In genomic region chr14:100621806-100622205, GRCh38 we compare ENCODE assay signal across 17 cellular contexts. TPM values are rescaled to one million over a fixed set of nuclear protein-coding genes. Genes with fewer than 3 reads are reported as not detected.
DNase-seq lines count a peak whose midpoint lies in the region; FAIRE-seq and TF ChIP-seq lines count a peak whose summit lies in the region.
"Had no signal": no experiment of that assay in that cellular context is flagged by ENCODE, and none has a peak within 500 bp of the region (broad histone marks: within the 10 kb centered on the region; RNA-seq: fewer than 3 reads in every experiment).

No MANE protein-coding gene starts in this region.

- peaks cover 2% of the 10 kb centered on the region; the same call in 1 of the 2 replicates for H3K23me2 ChIP-seq in H1 (ENCODE audit: low read depth, low read length)

- no peak overlapping the region for H3K4ac ChIP-seq in H1 (replicated peaks; ENCODE audit: insufficient read length, low read depth, low read length)

- peak; percentile 25 for DNase-seq in activated CD4-positive, alpha-beta T cell treated with anti-CD3 and anti-CD28 coated beads for 48 hours
- no peak for DNase-seq in activated CD4-positive, alpha-beta T cell treated with anti-CD3 and anti-CD28 coated beads, Interleukin-2, amount 50 U/mL, for 4 hours
- DNase-seq in NAMALWA (ENCODE audit: low spot score): peak; percentile 64
- no peak for DNase-seq in H1 (ENCODE audit: low read depth in 1 of 2, low spot score in 2 of 2)
- DNase-seq in sigmoid colon: peak; percentile 48
- DNase-seq in COLO829 (ENCODE audit: low spot score): no peak
- DNase-seq in COR-L47 (lab: John Stamatoyannopoulos, UW): no peak
- no peak for DNase-seq in CD1c-positive myeloid dendritic cell (ENCODE audit: extremely low spot score)
- DNase-seq: activated CD8-positive, alpha-beta memory T cell treated with anti-CD3 and anti-CD28 coated beads for 24 hours; activated naive CD4-positive, alpha-beta T cell treated with Interleukin-2 at 50 U/mL for 16 hours; esophagus squamous epithelium; heart right ventricle; naive B cell; NCI-H2081 treated with DMSO at 0.1 percent for 48 hours had no signal

- no peak overlapping the region for H2BK5ac ChIP-seq in H1 (ENCODE audit: low read depth, low read length)

- TF ChIP-seq CTCF in H1 (IDR thresholded peaks at IDR 0.05; ENCODE audit: control extremely low read depth in 1 of 3, insufficient read depth in 1 of 3, low read depth in 1 of 3, low read length in 3 of 3) (no peak), sigmoid colon (IDR thresholded peaks at IDR 0.05) (no peak)

- no peak for FAIRE-seq in H1 (lab: Jason Lieb, UNC)

- H3K27ac ChIP-seq in H1 (ENCODE audit: low read depth, low read length) (no peak overlapping the region), sigmoid colon (no peak overlapping the region)
- H3K27ac ChIP-seq: body of pancreas, dorsolateral prefrontal cortex, esophagus squamous epithelium, heart right ventricle had no signal

- 91% methylated on average over 14 of the region's 14 CpGs; no CpG with 5 or more reads in 1 of the 2 experiments for WGBS in H1 (ENCODE audit: extremely low coverage in 1 of 2, insufficient coverage in 1 of 2, insufficient read length in 1 of 2, insufficient replicate concordance in 2 of 2, low coverage in 1 of 2, low lambda C conversion rate in 2 of 2, missing lambda C conversion rate in 1 of 2), 2 experiments
- WGBS in sigmoid colon, 2 donors: 69 to 87% methylated on average over 14 of the region's 14 CpGs

- peaks cover 0 to 9% (median under 1%) of the 10 kb centered on the region in 4 experiments; a peak in 3 of 7 replicates for H3K27me3 ChIP-seq in H1 (replicated peaks in 1 of 4; ENCODE audit: control insufficient read depth in 3 of 4, extremely low read depth in 1 of 4, insufficient read depth in 3 of 4, low read length in 3 of 4)
- peaks cover 0 to 26% (median 13%) of the 10 kb centered on the region in 3 donors for H3K27me3 ChIP-seq in sigmoid colon
- H3K27me3 ChIP-seq: body of pancreas, dorsolateral prefrontal cortex had no signal

- no peak overlapping the region for H2BK20ac ChIP-seq in H1 (ENCODE audit: low read length)

- no peak overlapping the region for H3K14ac ChIP-seq in H1 (ENCODE audit: insufficient read length)

- H2BK12ac ChIP-seq in H1 (ENCODE audit: low read depth, low read length): no peak overlapping the region

- TF ChIP-seq EP300 in H1 (IDR thresholded peaks at IDR 0.05; ENCODE audit: borderline replicate concordance in 1 of 2, low read depth in 2 of 2, low read length in 2 of 2): no peak
- TF ChIP-seq EP300 in sigmoid colon (IDR thresholded peaks at IDR 0.05): no peak

- CTCF ChIA-PET in H1 (lab: Charles Lee; ENCODE audit: partially characterized antibody): interaction anchor here (2.0 kb wide), 1 partner anchor 24 kb away, joined by 8 read pairs; no protein-coding TSS in a partner anchor

- H2BK15ac ChIP-seq in H1 (ENCODE audit: low read length): no peak overlapping the region

- POLR2A ChIA-PET in H1 (lab: Charles Lee; ENCODE audit: partially characterized antibody): no interaction called here

- H3K79me1 ChIP-seq in H1 (ENCODE audit: low read depth, low read length): no peaks in the 10 kb centered on the region

- H3K4me1 ChIP-seq in H1 (replicated peaks in 1 of 4; ENCODE audit: control insufficient read depth in 3 of 4, insufficient read depth in 4 of 4, low read length in 3 of 4) (no peaks in the 10 kb centered on the region; a peak in 1 of 7 replicates), sigmoid colon (no peaks in the 10 kb centered on the region)
- H3K4me1 ChIP-seq: Caco-2 had no signal

- H3K4me2 ChIP-seq in H1 (ENCODE audit: insufficient read depth in 1 of 2, low read depth in 2 of 2, low read length in 2 of 2): no peak overlapping the region

- no peak for TF ChIP-seq POLR2A in H1 (IDR thresholded peaks at IDR 0.05; ENCODE audit: control extremely low read depth in 1 of 2, low read depth in 2 of 2, low read length in 2 of 2)
- no peak for TF ChIP-seq POLR2A in sigmoid colon (IDR thresholded peaks at IDR 0.05)

- no peak for TF ChIP-seq RAD21 in H1 (IDR thresholded peaks at IDR 0.05 in 1 of 2, conservative IDR thresholded peaks at IDR 0.05 in 1 of 2; ENCODE audit: low read depth in 2 of 2, low read length in 2 of 2)

- H3K56ac ChIP-seq in H1 (replicated peaks; ENCODE audit: insufficient read length, low read depth, low read length): no peak overlapping the region

- H3K18ac ChIP-seq in H1 (ENCODE audit: extremely low read depth, low read length): no peak overlapping the region

- H4K91ac ChIP-seq in H1 (replicated peaks; ENCODE audit: insufficient read length, low read length): no peak overlapping the region

- no peak overlapping the region for H4K5ac ChIP-seq in H1 (ENCODE audit: insufficient read length, low read depth, low read length)

- no peaks in the 10 kb centered on the region for H4K20me1 ChIP-seq in H1 (replicated peaks in 1 of 2; ENCODE audit: control insufficient read depth in 1 of 2, insufficient read depth in 2 of 2, low read length in 2 of 2)

- H3K9me3 ChIP-seq in H1 (ENCODE audit: insufficient read depth in 2 of 2, low read depth in 1 of 2, low read length in 1 of 2) (no peaks in the 10 kb centered on the region), sigmoid colon (no peaks in the 10 kb centered on the region)
- H3K9me3 ChIP-seq: body of pancreas, Caco-2, esophagus squamous epithelium had no signal

- no peak overlapping the region for H2AK5ac ChIP-seq in H1 (ENCODE audit: low read depth, low read length)

- H3K4me3 ChIP-seq in H1 (ENCODE audit: extremely low read depth in 1 of 4, insufficient read depth in 2 of 4, low read depth in 3 of 4, low read length in 4 of 4): no peak overlapping the region
- H3K4me3 ChIP-seq in sigmoid colon: no peak overlapping the region
- H3K4me3 ChIP-seq: body of pancreas, dorsolateral prefrontal cortex, esophagus squamous epithelium, heart right ventricle had no signal

- H3K23ac ChIP-seq in H1 (ENCODE audit: insufficient read length): no peak overlapping the region

- intact Hi-C loops in sigmoid colon (cut with DNase I): no loop called here

- no peaks in the 10 kb centered on the region for H3K36me3 ChIP-seq in H1 (ENCODE audit: control insufficient read depth in 2 of 4, insufficient read depth in 4 of 4, low read length in 3 of 4)
- H3K36me3 ChIP-seq in sigmoid colon: no peaks in the 10 kb centered on the region
- H3K36me3 ChIP-seq: esophagus squamous epithelium, heart right ventricle had no signal

- H3K9ac ChIP-seq in H1 (replicated peaks in 1 of 4; ENCODE audit: extremely low read depth in 1 of 4, low read depth in 3 of 4, low read length in 3 of 4): no peak overlapping the region

- H2BK120ac ChIP-seq in H1 (replicated peaks; ENCODE audit: low read depth, low read length): no peak overlapping the region

- no peaks in the 10 kb centered on the region for H3K79me2 ChIP-seq in H1 (ENCODE audit: control insufficient read depth in 1 of 2, insufficient read depth in 2 of 2, low read length in 2 of 2)

- H2AFZ ChIP-seq in H1 (ENCODE audit: low read length): 0 out of 2 replicates have a peak overlapping the region, but pooled peaks have one; percentile 13

- no peak overlapping the region for H4K8ac ChIP-seq in H1 (ENCODE audit: extremely low read depth, insufficient read depth, low read length)

TF ChIP-seq in H1, 55 proteins besides CTCF, POLR2A, EP300 and RAD21:
- TF ChIP-seq, protein P1, sequence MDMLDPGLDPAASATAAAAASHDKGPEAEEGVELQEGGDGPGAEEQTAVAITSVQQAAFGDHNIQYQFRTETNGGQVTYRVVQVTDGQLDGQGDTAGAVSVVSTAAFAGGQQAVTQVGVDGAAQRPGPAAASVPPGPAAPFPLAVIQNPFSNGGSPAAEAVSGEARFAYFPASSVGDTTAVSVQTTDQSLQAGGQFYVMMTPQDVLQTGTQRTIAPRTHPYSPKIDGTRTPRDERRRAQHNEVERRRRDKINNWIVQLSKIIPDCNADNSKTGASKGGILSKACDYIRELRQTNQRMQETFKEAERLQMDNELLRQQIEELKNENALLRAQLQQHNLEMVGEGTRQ (IDR thresholded peaks at IDR 0.05; ENCODE audit: low read length): 0 out of 2 replicates have a peak, but pooled peaks have one; percentile 23
- TF ChIP-seq SP1 (IDR thresholded peaks at IDR 0.05; ENCODE audit: low read depth, low read length): 0 out of 2 replicates have a peak, but pooled peaks have one; percentile 20
- TF ChIP-seq, protein P2, sequence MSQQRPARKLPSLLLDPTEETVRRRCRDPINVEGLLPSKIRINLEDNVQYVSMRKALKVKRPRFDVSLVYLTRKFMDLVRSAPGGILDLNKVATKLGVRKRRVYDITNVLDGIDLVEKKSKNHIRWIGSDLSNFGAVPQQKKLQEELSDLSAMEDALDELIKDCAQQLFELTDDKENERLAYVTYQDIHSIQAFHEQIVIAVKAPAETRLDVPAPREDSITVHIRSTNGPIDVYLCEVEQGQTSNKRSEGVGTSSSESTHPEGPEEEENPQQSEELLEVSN (IDR thresholded peaks at IDR 0.05): no peak

RNA-seq across cellular contexts. Expression of gene BEGAIN, which starts 34.6 kb away (rescaled TPM):
- 2.1 and 3.0 TPM in 2 replicates for total RNA-seq in H1 (2021; fragmentation: NEBNext Ultra II Directional; extraction: Animal tissue kit (Norgen Biotek cat#: 25700))
- polyA plus RNA-seq in H1 (2011; rRNA removed) (2.9 and 3.7 TPM in 2 replicates), sigmoid colon (under 1 TPM; 0.46 to 0.90 (median 0.60) TPM)
- 2.7 TPM for polyA plus RNA-seq in H1 (2011; cell fraction: cytosol; rRNA removed)
- 5.0 TPM for polyA plus RNA-seq in H1 (2011; cell fraction: nucleus; rRNA removed)
- polyA plus RNA-seq in H1 (2012, experiment 1 of 2): 2.0 to 3.5 TPM (median 2.7 TPM) in 4 replicates
- polyA plus RNA-seq in H1 (2012, experiment 2 of 2): 1.5 TPM
- polyA plus RNA-seq in H1 (2013, experiment 1 of 2): 1.6 TPM
- 1.8 TPM for polyA plus RNA-seq in H1 (2013, experiment 2 of 2)
- polyA minus RNA-seq in H1 (2011; rRNA and poly(A)+ RNA removed): 1.0 and 1.7 TPM in 2 replicates
- 1.4 TPM for polyA minus RNA-seq in H1 (2011; cell fraction: cytosol; rRNA and poly(A)+ RNA removed)
- 1.9 TPM for polyA minus RNA-seq in H1 (2011; cell fraction: nucleus; rRNA and poly(A)+ RNA removed)
- total RNA-seq in sigmoid colon: 1 to 10 TPM in 1 of 4 donors, under 1 TPM in 3; 0.36 to 1.4 (median 0.59) TPM

Comparison
In these comparisons a context has a peak if more than half of its experiments do, and no peak if none do; other contexts are left out.
1. DNase-seq: peak in activated CD4-positive, alpha-beta T cell treated with anti-CD3 and anti-CD28 coated beads for 48 hours (single experiment), NAMALWA (single experiment) and sigmoid colon (single experiment); none in activated CD4-positive, alpha-beta T cell treated with anti-CD3 and anti-CD28 coated beads, Interleukin-2, amount 50 U/mL, for 4 hours (0 of 2), H1 (0 of 2), COLO829 (single experiment), COR-L47 (single experiment) and CD1c-positive myeloid dendritic cell (single experiment).